ENCODE assay signal across 8 cellular contexts in genomic region chrX:7146703-7147430, GRCh38. TPM values are rescaled to one million over a fixed set of nuclear protein-coding genes. Genes with fewer than 3 reads are reported as not detected.
DNase-seq lines count a peak whose midpoint lies in the region; ATAC-seq, FAIRE-seq and TF ChIP-seq lines count a peak whose summit lies in the region.

No MANE protein-coding gene starts in this region.

- no peaks in the 10 kb centered on the region for H3K27me3 ChIP-seq in SU-DHL-6 (ENCODE audit: low read length)
- no peaks in the 10 kb centered on the region for H3K27me3 ChIP-seq in pancreas

- peak overlapping the region; percentile 94 for H3K4me2 ChIP-seq in SU-DHL-6 (ENCODE audit: low read depth, low read length, poor library complexity, severe bottlenecking)

- ATAC-seq in GM18868 (IDR thresholded peaks at IDR 0.05; ENCODE audit: unreplicated experiment) (peak; percentile 18), HG03066 (IDR thresholded peaks at IDR 0.05; ENCODE audit: low read depth, unreplicated experiment) (peak; percentile 10), pancreas (peak; percentile 6 to 37 (median 23))

- H3K27ac ChIP-seq in SU-DHL-6 (ENCODE audit: low read depth, low read length) (peak overlapping the region; percentile 89), pancreas (peak overlapping the region; percentile 66 to 93 (median 92))

- peak overlapping the region; percentile 96 for H3K9ac ChIP-seq in SU-DHL-6 (ENCODE audit: low read length)

- 8 to 12% methylated on average over 13 of the region's 13 CpGs for WGBS in pancreas, 2 donors

- no peak for DNase-seq in AG10803 (ENCODE audit: low read depth)
- DNase-seq in fibroblast of mammary gland (ENCODE audit: low read depth) = peak; percentile 38
- peak in 2 of 6 donors; percentile 34 to 61 for DNase-seq in pancreas
- DNase-seq in GM03348 (ENCODE audit: low spot score) = no peak
- DNase-seq in NK-92 (lab: John Stamatoyannopoulos, UW; ENCODE audit: unreplicated experiment) = no peak

- H3F3A ChIP-seq in SU-DHL-6 (ENCODE audit: insufficient read depth) = peaks cover 9% of the 10 kb centered on the region; the same call in 1 of the 2 replicates

- no peak for FAIRE-seq in pancreas (lab: Jason Lieb, UNC)

- H2AFZ ChIP-seq in SU-DHL-6 (ENCODE audit: low read depth, low read length, severe bottlenecking) = no peak overlapping the region

- TF ChIP-seq CTCF in AG10803 (conservative IDR thresholded peaks at IDR 0.05; ENCODE audit: low read length) (no peak), SU-DHL-6 (IDR thresholded peaks at IDR 0.05; ENCODE audit: insufficient read depth, low read length, poor library complexity, severe bottlenecking) (no peak), fibroblast of mammary gland (conservative IDR thresholded peaks at IDR 0.05; ENCODE audit: control insufficient read depth, insufficient read depth, low read depth, low read length) (no peak), pancreas (IDR thresholded peaks at IDR 0.05) (no peak)

- intact Hi-C loops in pancreas (cut with DNase I) = no loop called here

- peaks cover 0 to 22% (median 9%) of the 10 kb centered on the region in 3 donors for H3K4me1 ChIP-seq in pancreas

- no peaks in the 10 kb centered on the region for H4K20me1 ChIP-seq in SU-DHL-6 (ENCODE audit: low read depth, low read length)

- H3K9me3 ChIP-seq in SU-DHL-6 (ENCODE audit: insufficient read depth, low read length) (no peaks in the 10 kb centered on the region), pancreas (no peaks in the 10 kb centered on the region)

- no peaks in the 10 kb centered on the region for H3K36me3 ChIP-seq in SU-DHL-6 (ENCODE audit: low read length)
- no peaks in the 10 kb centered on the region for H3K36me3 ChIP-seq in pancreas

- H3K4me3 ChIP-seq in AG10803 (ENCODE audit: low read length) (peak overlapping the region; percentile 73), SU-DHL-6 (ENCODE audit: insufficient read depth, low read length, poor library complexity, severe bottlenecking) (peak overlapping the region; percentile 95), fibroblast of mammary gland (ENCODE audit: control insufficient read depth, low read depth, low read length) (peak overlapping the region; percentile 67), pancreas (peak overlapping the region; percentile 67 to 92 (median 80))

- H3K9me2 ChIP-seq in SU-DHL-6 (replicated peaks; ENCODE audit: insufficient read depth, low read length) = no peaks in the 10 kb centered on the region

- H3K79me2 ChIP-seq in SU-DHL-6 (ENCODE audit: insufficient read depth, low read length) = peaks cover 92% of the 10 kb centered on the region

RNA-seq across cellular contexts. Expression of gene STS, which starts 0.6 kb away (rescaled TPM):
- 1 to 10 TPM; 1.5 to 8.7 (median 3.3) TPM for total RNA-seq in pancreas
- polyA plus RNA-seq in pancreas = 1 to 10 TPM; 1.1 to 1.6 TPM

RNA-seq across cellular contexts. Expression of gene PUDP, which starts 1.1 kb away (rescaled TPM):
- total RNA-seq in pancreas = 10 to 100 TPM in 2 of 6 donors, 1 to 10 TPM in 4; 4.7 to 20.2 (median 8.7) TPM
- 1 to 10 TPM; 3.3 to 8.8 TPM for polyA plus RNA-seq in pancreas
